In the genomic region with DNA sequence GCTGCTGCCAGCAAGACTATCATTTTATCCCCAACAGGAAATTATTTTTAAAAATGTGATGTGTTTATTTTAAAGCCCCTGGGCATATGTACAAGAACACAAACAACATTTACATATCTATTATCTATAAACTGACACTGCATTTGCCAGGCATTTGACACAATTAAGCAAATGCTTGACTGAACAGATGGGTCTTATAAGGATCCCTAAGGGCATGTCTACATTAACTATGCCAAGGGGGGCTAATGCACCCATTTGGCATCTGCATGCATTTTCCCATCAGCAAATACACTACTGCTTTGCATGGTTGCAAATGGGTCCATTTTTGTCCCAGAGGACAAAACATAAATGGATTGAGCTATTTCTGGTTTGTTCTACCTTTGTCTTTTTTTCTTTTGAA, we compare ENCODE assay signal across 1 cellular context.
TF ChIP-seq lines count a peak whose summit lies in the region.

No MANE protein-coding gene starts in this region.

TF ChIP-seq in GM23338, 12 proteins besides CTCF, POLR2A, EP300 and RAD21 (continued from another document):
- TF ChIP-seq JUNB (IDR thresholded peaks at IDR 0.05; ENCODE audit: unreplicated experiment) (no peak), ZNF331 (CRISPR knock-in tag; IDR thresholded peaks at IDR 0.05; ENCODE audit: low read depth) (no peak), POLR2AphosphoS5 (IDR thresholded peaks at IDR 0.05; ENCODE audit: low read depth) (no peak), ZNF114 (CRISPR knock-in tag; IDR thresholded peaks at IDR 0.05) (no peak)
TF ChIP-seq in GM23338: peak in this region for 0.
